ENCODE assay signal across 10 cellular contexts in the genomic region with DNA sequence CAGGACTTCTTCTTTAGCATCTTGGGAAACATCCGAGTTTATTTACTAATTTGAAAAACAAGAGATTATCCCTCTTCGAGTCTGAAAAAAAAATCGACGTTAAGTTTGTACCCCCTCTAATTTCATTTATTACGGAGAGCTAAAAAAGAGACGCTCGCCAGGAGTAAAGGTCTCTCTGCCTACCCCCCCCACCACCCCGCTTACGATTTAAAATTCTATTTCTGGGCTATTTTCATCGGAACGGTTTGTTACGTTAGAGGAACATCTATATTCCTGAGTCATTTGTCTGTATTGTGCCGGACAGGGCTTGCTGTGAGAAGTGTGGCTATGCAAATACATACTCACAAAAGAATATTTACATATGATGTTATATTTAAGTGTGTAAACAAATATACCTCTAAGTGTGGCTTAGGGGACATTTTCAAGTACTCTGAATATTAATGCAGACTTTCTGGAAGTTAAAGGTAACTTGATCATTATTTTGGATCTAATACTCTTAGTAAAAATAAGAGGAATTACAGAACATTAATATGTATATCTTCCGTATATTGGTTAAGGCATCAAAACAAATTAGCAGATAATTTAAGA. TPM values are rescaled to one million over a fixed set of nuclear protein-coding genes. Genes with fewer than 3 reads are reported as not detected.
DNase-seq lines count a peak whose midpoint lies in the region; FAIRE-seq and TF ChIP-seq lines count a peak whose summit lies in the region.
"Had no signal": no experiment of that assay in that cellular context is flagged by ENCODE, and none has a peak within 500 bp of the region (broad histone marks: within the 10 kb centered on the region; RNA-seq: fewer than 3 reads in every experiment).

No MANE protein-coding gene starts in this region.

- DNase-seq in NCI-H510A treated with DMSO at 0.1 percent for 48 hours (lab: John Stamatoyannopoulos, UW), result peak; percentile 39
- DNase-seq in NCI-H510A (lab: John Stamatoyannopoulos, UW), result no peak
- DNase-seq in HFFc6, result no peak
- DNase-seq in urothelium cell line (ENCODE audit: low spot score), result no peak
- no peak for DNase-seq in caudate nucleus (lab: John Stamatoyannopoulos, UW)
- no peak for DNase-seq in DMS153 (lab: John Stamatoyannopoulos, UW)
- DNase-seq: activated gamma-delta T cell had no signal

- H3K27ac ChIP-seq in caudate nucleus (ENCODE audit: low read depth, low read length), result no peak overlapping the region
- H3K27ac ChIP-seq: SJSA1 had no signal

- H3K36me3 Mint-ChIP-seq in HFFc6 (ENCODE audit: low read depth), result peaks cover 14% of the 10 kb centered on the region
- H3K36me3 Mint-ChIP-seq in activated naive CD8-positive, alpha-beta T cell, result peaks cover 4% of the 10 kb centered on the region
- H3K36me3 Mint-ChIP-seq in nephron (ENCODE audit: low read depth), result peaks cover 12% of the 10 kb centered on the region

- TF ChIP-seq CTCF in HFFc6 (IDR thresholded peaks at IDR 0.05) (no peak), nephron (IDR thresholded peaks at IDR 0.05; ENCODE audit: unreplicated experiment in 3 of 3) (no peak)

- H3K4me3 Mint-ChIP-seq in HFFc6 (peak overlapping the region; percentile 95), nephron (peak overlapping the region; percentile 72 to 74 (median 73))
- peak overlapping the region; percentile 83 for H3K4me3 Mint-ChIP-seq in activated naive CD8-positive, alpha-beta T cell

- H3K27me3 Mint-ChIP-seq in HFFc6 (ENCODE audit: insufficient read depth), result peaks cover 23% of the 10 kb centered on the region
- H3K27me3 Mint-ChIP-seq in activated naive CD8-positive, alpha-beta T cell, result peaks cover 45% of the 10 kb centered on the region
- H3K27me3 Mint-ChIP-seq in nephron (ENCODE audit: low read depth), result peaks cover 80% of the 10 kb centered on the region

- peaks cover 59% of the 10 kb centered on the region for H3K4me1 Mint-ChIP-seq in HFFc6 (ENCODE audit: low read depth)
- H3K4me1 Mint-ChIP-seq in activated naive CD8-positive, alpha-beta T cell (ENCODE audit: low read depth), result peaks cover 67% of the 10 kb centered on the region
- peaks cover 48% of the 10 kb centered on the region for H3K4me1 Mint-ChIP-seq in nephron

- no peak for FAIRE-seq in urothelium cell line (lab: Jason Lieb, UNC)

- peaks cover 3% of the 10 kb centered on the region; the same call in 1 of the 2 replicates for H3K9me3 Mint-ChIP-seq in HFFc6
- H3K9me3 Mint-ChIP-seq in activated naive CD8-positive, alpha-beta T cell (ENCODE audit: low read depth), result no peaks in the 10 kb centered on the region
- H3K9me3 Mint-ChIP-seq in nephron, result no peaks in the 10 kb centered on the region

- H3K27ac Mint-ChIP-seq in HFFc6 (peak overlapping the region; percentile 26; the same call in 1 of the 2 replicates), nephron (no peak overlapping the region)
- no peak overlapping the region for H3K27ac Mint-ChIP-seq in activated naive CD8-positive, alpha-beta T cell

RNA-seq across cellular contexts. Expression of a gene that starts 1.4 kb away (rescaled TPM):
- 10 to 100 TPM in 4 of 6 experiments, 1 to 10 TPM in 2; 7.3 to 19.1 (median 15.0) TPM for total RNA-seq in HFFc6 (2021; fragmentation: NEBNext Ultra II Directional; extraction: Animal tissue kit (Norgen Biotek cat#: 25700))

RNA-seq across cellular contexts. Expression of a gene that starts 2.3 kb away (rescaled TPM):
- 10 to 100 TPM; 20.5 to 37.6 (median 33.0) TPM for total RNA-seq in HFFc6 (2021; fragmentation: NEBNext Ultra II Directional; extraction: Animal tissue kit (Norgen Biotek cat#: 25700))
